In genomic region chr3:194486540-194487288, GRCh38 we compare ENCODE assay signal across 1 cellular context.
TF ChIP-seq lines count a peak whose summit lies in the region.

TSS of gene ATP13A3 (minus strand) at chr3:194487002. CDS start at chr3:194462190, 24,812 bp downstream.

TF ChIP-seq in HepG2, 621 proteins besides CTCF, POLR2A, EP300 and RAD21 (continued from another document and continues in another):
- TF ChIP-seq AHDC1 (CRISPR knock-in tag; IDR thresholded peaks at IDR 0.05; ENCODE audit: borderline replicate concordance), result no peak
- TF ChIP-seq DNMT1 (CRISPR knock-in tag; IDR thresholded peaks at IDR 0.05), result no peak
- TF ChIP-seq KLF11 (CRISPR knock-in tag; IDR thresholded peaks at IDR 0.05), result no peak
- TF ChIP-seq TARDBP (CRISPR knock-in tag; IDR thresholded peaks at IDR 0.05), result no peak
- TF ChIP-seq KIAA2018 (CRISPR knock-in tag; IDR thresholded peaks at IDR 0.05; ENCODE audit: borderline replicate concordance), result no peak
- TF ChIP-seq CREM (IDR thresholded peaks at IDR 0.05), result peak; percentile 16; the same call in 1 of the 2 replicates
- TF ChIP-seq CREM (CRISPR knock-in tag; IDR thresholded peaks at IDR 0.05), result no peak
- TF ChIP-seq ZBTB7A (CRISPR knock-in tag; IDR thresholded peaks at IDR 0.05), result no peak
- no peak for TF ChIP-seq ZNF274 (CRISPR knock-in tag; IDR thresholded peaks at IDR 0.05)
- TF ChIP-seq RORA (CRISPR knock-in tag; IDR thresholded peaks at IDR 0.05), result no peak
- TF ChIP-seq NRL (CRISPR knock-in tag; IDR thresholded peaks at IDR 0.05; ENCODE audit: borderline replicate concordance), result no peak
- TF ChIP-seq ATAD3A (CRISPR knock-in tag; IDR thresholded peaks at IDR 0.05), result no peak
- TF ChIP-seq KMT2B (CRISPR knock-in tag; IDR thresholded peaks at IDR 0.05), result peak; percentile 65; the same call in 1 of the 2 replicates
- TF ChIP-seq NBN (conservative IDR thresholded peaks at IDR 0.05), result no peak
- no peak for TF ChIP-seq ZFP91 (CRISPR knock-in tag; IDR thresholded peaks at IDR 0.05; ENCODE audit: borderline replicate concordance)
- no peak for TF ChIP-seq MLLT10 (CRISPR knock-in tag; IDR thresholded peaks at IDR 0.05)
- TF ChIP-seq ZFP37 (CRISPR knock-in tag; IDR thresholded peaks at IDR 0.05; ENCODE audit: borderline replicate concordance), result no peak
- TF ChIP-seq ZNF574 (CRISPR knock-in tag; IDR thresholded peaks at IDR 0.05), result 0 out of 2 replicates have a peak, but pooled peaks have one; percentile 27
- TF ChIP-seq EED (CRISPR knock-in tag; IDR thresholded peaks at IDR 0.05), result no peak
- TF ChIP-seq ZNF326 (CRISPR knock-in tag; IDR thresholded peaks at IDR 0.05; ENCODE audit: borderline replicate concordance), result no peak
- no peak for TF ChIP-seq YY1 (IDR thresholded peaks at IDR 0.05; ENCODE audit: insufficient read depth, insufficient replicate concordance, low read depth, low read length)
- no peak for TF ChIP-seq ZNF264 (CRISPR knock-in tag; IDR thresholded peaks at IDR 0.05)
- no peak for TF ChIP-seq ZNF280B (CRISPR knock-in tag; IDR thresholded peaks at IDR 0.05; ENCODE audit: borderline replicate concordance)
- TF ChIP-seq ZIK1 (CRISPR knock-in tag; IDR thresholded peaks at IDR 0.05; ENCODE audit: borderline replicate concordance, low read depth), result no peak
- TF ChIP-seq SRY (CRISPR knock-in tag; IDR thresholded peaks at IDR 0.05), result no peak
- peak; percentile 90 for TF ChIP-seq MAX (IDR thresholded peaks at IDR 0.05)
- no peak for TF ChIP-seq ZNF724P (CRISPR knock-in tag; IDR thresholded peaks at IDR 0.05; ENCODE audit: borderline replicate concordance)
- TF ChIP-seq TBX3 (IDR thresholded peaks at IDR 0.05; ENCODE audit: borderline replicate concordance), result no peak
- TF ChIP-seq ASH2L (IDR thresholded peaks at IDR 0.05; ENCODE audit: insufficient read length, low read depth, low read length), result peak; percentile 63
- no peak for TF ChIP-seq ZBTB26 (CRISPR knock-in tag; IDR thresholded peaks at IDR 0.05; ENCODE audit: borderline replicate concordance)
- TF ChIP-seq TRIM22 (IDR thresholded peaks at IDR 0.05), result no peak
- no peak for TF ChIP-seq ZBTB20 (CRISPR knock-in tag; IDR thresholded peaks at IDR 0.05; ENCODE audit: borderline replicate concordance, low read depth)
- no peak for TF ChIP-seq GLMP (CRISPR knock-in tag; IDR thresholded peaks at IDR 0.05; ENCODE audit: borderline replicate concordance)
- TF ChIP-seq SALL2 (CRISPR knock-in tag; IDR thresholded peaks at IDR 0.05), result 0 out of 2 replicates have a peak, but pooled peaks have one; percentile 31
